ENCODE assay signal across 1 cellular context in the genomic region with DNA sequence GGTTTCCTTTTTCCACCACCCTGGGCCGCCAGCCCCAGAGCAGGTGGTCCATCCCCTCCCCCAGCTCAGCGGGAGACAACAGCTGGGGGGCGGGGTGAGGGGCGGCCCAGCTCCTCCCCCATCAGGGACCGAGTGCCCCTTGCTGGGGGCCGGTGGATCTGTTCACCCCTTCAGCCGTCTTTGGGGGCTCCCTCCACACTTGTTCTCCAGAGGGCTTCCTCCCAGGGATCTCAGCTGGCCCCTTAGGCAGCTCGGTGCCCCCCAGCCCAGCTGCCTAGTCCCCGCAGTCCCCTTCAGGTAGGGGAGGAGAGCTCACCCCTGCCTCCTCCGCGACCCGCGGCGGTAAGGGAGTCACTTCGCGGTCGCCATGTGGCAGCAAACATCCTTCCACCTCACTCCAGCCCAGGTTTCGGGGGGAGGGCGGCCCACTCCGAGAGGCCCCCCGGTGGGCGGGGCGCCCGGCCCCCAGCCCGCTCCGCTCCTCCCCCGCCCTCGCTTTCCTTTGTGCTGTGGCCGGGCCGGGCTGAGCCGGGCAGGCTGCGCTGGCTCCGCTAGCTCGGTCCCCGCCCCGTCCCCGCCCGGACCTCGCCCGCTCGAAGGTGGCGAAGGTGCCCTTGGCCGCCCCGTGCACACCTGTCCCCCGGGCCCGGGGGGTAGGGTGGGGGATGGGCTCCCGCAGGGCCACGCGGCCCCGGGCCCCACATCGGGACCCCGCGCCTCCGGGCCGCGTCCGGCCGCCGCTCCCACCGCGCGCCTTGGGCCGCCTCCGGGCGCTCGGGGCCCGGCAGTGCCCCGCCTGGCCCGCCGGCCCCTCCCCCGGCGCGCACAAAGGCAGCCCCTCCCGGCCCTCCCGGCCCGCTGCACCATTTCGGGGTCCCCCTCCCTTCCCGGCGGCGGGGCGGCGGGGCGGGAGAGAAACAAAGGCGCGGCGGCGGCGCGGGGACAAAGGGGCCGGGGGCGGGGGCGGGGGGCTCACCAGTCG.
TF ChIP-seq lines count a peak whose summit lies in the region.

No MANE protein-coding gene starts in this region.

TF ChIP-seq in SK-N-SH treated with all-trans-retinoic acid at 6 μM for 48 hours, 23 proteins besides CTCF, POLR2A, EP300 and RAD21 (continued from another document):
- TF ChIP-seq RARB (CRISPR knock-in tag; IDR thresholded peaks at IDR 0.05) (no peak), ESRRG (CRISPR knock-in tag; IDR thresholded peaks at IDR 0.05) (no peak)
